Comparison of ENCODE assay signal across 9 cellular contexts in the genomic region with DNA sequence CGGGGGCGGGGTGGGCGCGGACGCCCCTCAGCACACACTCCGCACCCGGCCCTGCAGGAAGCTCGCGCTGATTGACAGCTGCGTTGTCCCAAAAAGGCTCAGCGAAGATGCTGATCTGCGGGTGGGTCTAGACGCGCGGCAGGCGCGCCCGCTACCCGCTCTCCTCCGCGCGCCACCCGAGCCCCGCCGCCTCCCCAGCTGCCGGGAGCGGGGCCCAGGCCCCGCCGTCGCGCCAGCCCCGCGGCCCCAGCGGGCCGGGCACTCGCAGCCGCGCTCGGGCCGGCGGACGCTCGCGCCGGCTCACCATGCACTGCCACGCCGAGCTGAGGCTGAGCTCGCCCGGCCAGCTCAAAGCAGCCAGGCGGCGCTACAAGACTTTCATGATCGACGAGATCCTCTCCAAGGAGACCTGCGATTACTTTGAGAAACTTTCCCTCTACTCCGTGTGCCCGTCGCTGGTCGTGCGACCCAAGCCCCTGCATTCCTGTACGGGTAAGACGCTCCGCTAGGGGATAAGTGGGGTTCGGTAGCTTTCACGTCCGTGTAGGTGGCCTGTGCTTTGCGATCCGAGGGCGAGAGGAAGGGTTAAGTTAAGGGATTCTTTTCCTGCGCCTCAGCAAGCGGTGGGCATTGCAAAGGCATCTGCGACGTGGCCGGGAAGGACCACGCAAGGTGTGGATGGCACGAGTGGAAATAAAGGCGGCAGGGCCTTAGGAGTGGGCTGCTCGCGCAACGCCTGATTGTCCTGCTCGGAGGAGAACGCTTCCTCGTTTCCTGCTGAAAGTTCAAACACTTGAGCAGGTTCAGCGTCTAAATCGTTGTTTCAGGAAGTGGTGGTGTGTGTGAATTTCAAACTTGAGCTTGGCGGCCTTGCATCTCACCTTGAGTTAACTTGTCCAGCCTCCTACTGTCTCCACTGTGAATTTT. TPM values are rescaled to one million over a fixed set of nuclear protein-coding genes. Genes with fewer than 3 reads are reported as not detected.
DNase-seq lines count a peak whose midpoint lies in the region; ATAC-seq and TF ChIP-seq lines count a peak whose summit lies in the region.
"Had no signal": no experiment of that assay in that cellular context is flagged by ENCODE, and none has a peak within 500 bp of the region (broad histone marks: within the 10 kb centered on the region; RNA-seq: fewer than 3 reads in every experiment).

A gene with protein sequence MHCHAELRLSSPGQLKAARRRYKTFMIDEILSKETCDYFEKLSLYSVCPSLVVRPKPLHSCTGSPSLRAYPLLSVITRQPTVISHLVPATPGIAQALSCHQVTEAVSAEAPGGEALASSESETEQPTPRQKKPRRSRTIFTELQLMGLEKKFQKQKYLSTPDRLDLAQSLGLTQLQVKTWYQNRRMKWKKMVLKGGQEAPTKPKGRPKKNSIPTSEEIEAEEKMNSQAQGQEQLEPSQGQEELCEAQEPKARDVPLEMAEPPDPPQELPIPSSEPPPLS (plus strand): TSS at position 118 of the 927 bp plus-strand sequence. CDS start 188 bp downstream, at position 306.

- no peak for ATAC-seq in GM18520 (IDR thresholded peaks at IDR 0.05; ENCODE audit: unreplicated experiment)
- ATAC-seq in HG03565 (IDR thresholded peaks at IDR 0.05; ENCODE audit: unreplicated experiment): no peak

- H3K4me3 ChIP-seq in effector memory CD4-positive, alpha-beta T cell (ENCODE audit: insufficient read depth, low read depth, low read length, poor library complexity, severe bottlenecking): peak within 1 kb of the TSS; percentile 5
- peak within 1 kb of the TSS; percentile 47 for H3K4me3 ChIP-seq in suprapubic skin

- H3K36me3 ChIP-seq in effector memory CD4-positive, alpha-beta T cell (ENCODE audit: control insufficient read depth, insufficient read depth, low read length): no peaks in the 10 kb centered on the region
- no peaks in the 10 kb centered on the region for H3K36me3 ChIP-seq in suprapubic skin

- TF ChIP-seq EP300 in suprapubic skin (IDR thresholded peaks at IDR 0.05): no peak

- DNase-seq in H4 (ENCODE audit: low spot score) (peak; percentile 30), SK-N-DZ (ENCODE audit: low spot score) (peak; percentile 12), lung microvascular endothelial cell (ENCODE audit: low read depth in 2 of 2) (peak; percentile 62 to 71), suprapubic skin (ENCODE audit: low spot score in 2 of 2) (no peak)
- no peak for DNase-seq in effector memory CD4-positive, alpha-beta T cell

- TF ChIP-seq CTCF in C4-2B (conservative IDR thresholded peaks at IDR 0.05) (peak; percentile 92), suprapubic skin (IDR thresholded peaks at IDR 0.05) (peak; percentile 22 to 31)

- H3K9me3 ChIP-seq in effector memory CD4-positive, alpha-beta T cell (ENCODE audit: control insufficient read depth, low read length): no peaks in the 10 kb centered on the region
- H3K9me3 ChIP-seq in suprapubic skin: no peaks in the 10 kb centered on the region

- H3K27me3 ChIP-seq in effector memory CD4-positive, alpha-beta T cell (replicated peaks; ENCODE audit: control insufficient read depth, insufficient read depth, low read length, poor library complexity, severe bottlenecking): peaks cover 9% of the 10 kb centered on the region
- H3K27me3 ChIP-seq in suprapubic skin: peaks cover 68% of the 10 kb centered on the region

- peak within 1 kb of the TSS; percentile 15 for H3K27ac ChIP-seq in C4-2B
- H3K27ac ChIP-seq in effector memory CD4-positive, alpha-beta T cell (ENCODE audit: insufficient read depth, low read length, poor library complexity, severe bottlenecking): no peak within 1 kb of the TSS
- H3K27ac ChIP-seq in suprapubic skin: peak within 1 kb of the TSS; percentile 67

- 3% methylated on average over 34 of the region's 85 CpGs for WGBS in suprapubic skin

- TF ChIP-seq POLR2A in suprapubic skin (IDR thresholded peaks at IDR 0.05): no peak

- peaks cover 13% of the 10 kb centered on the region for H3K4me1 ChIP-seq in effector memory CD4-positive, alpha-beta T cell (ENCODE audit: control insufficient read depth, insufficient read depth, low read length, poor library complexity, severe bottlenecking)
- H3K4me1 ChIP-seq in suprapubic skin: peaks cover 39% of the 10 kb centered on the region

RNA-seq across cellular contexts. Expression of the gene that starts here (rescaled TPM):
- not detected in 2 replicates for total RNA-seq in H4 (2014; rRNA removed; shearing (Covaris generic))
- polyA plus RNA-seq in SK-N-DZ (2014; cell fraction: cytosol; rRNA removed): not detected in 2 replicates
- polyA plus RNA-seq in SK-N-DZ (2014; cell fraction: nucleus; rRNA removed): not detected in 2 replicates
- total RNA-seq in lung microvascular endothelial cell (not detected in 2 replicates), suprapubic skin (10 to 100 TPM; 11.1 to 31.8 (median 23.2) TPM)
- total RNA-seq: HT1080 had no signal

Comparison
In these comparisons a context has a peak if more than half of its experiments do, and no peak if none do; other contexts are left out.
1. RNA of the gene that starts here (total RNA-seq): 11.1 to 31.8 TPM in suprapubic skin; not detected in H4 and not detected in lung microvascular endothelial cell; every median in the first group is over 10 times any median in the second.
2. Peak in DNase-seq in H4; RNA of the gene not detected or under 1 TPM.
3. Peak in DNase-seq in lung microvascular endothelial cell; RNA of the gene not detected or under 1 TPM.